10 cellular contexts compared by ENCODE assay signal in genomic region chr17:59427996-59428395, GRCh38.
DNase-seq lines count a peak whose midpoint lies in the region; ATAC-seq and TF ChIP-seq lines count a peak whose summit lies in the region.
"Had no signal": no experiment of that assay in that cellular context is flagged by ENCODE, and none has a peak within 500 bp of the region (broad histone marks: within the 10 kb centered on the region; RNA-seq: fewer than 3 reads in every experiment).

No MANE protein-coding gene starts in this region.

- no peak overlapping the region for H3K4me3 Mint-ChIP-seq in activated naive CD8-positive, alpha-beta T cell treated with anti-CD3 and anti-CD28 coated beads for 36 hours

- ATAC-seq in sciatic nerve (peak; percentile 7), GM19328 (IDR thresholded peaks at IDR 0.05; ENCODE audit: unreplicated experiment) (no peak)

- no peak overlapping the region for H3K4me3 ChIP-seq in BLaER1 treated with 17β-estradiol and CSF1 and Interleukin-3, amounts not matched to agents 10 nM and 100 nM
- H3K4me3 ChIP-seq in cardiac fibroblast (replicated peaks in 1 of 2; ENCODE audit: low read depth in 2 of 2, low read length in 2 of 2) = no peak overlapping the region

- no peak overlapping the region for H3K27ac Mint-ChIP-seq in activated naive CD8-positive, alpha-beta T cell treated with anti-CD3 and anti-CD28 coated beads for 36 hours

- peak overlapping the region in 8 of 11 experiments; percentile 1 to 88 (median 45); a peak in 14 of 22 replicates for H3K4me2 ChIP-seq in BLaER1 treated with 17β-estradiol and CSF1 and Interleukin-3, amounts not matched to agents 10 nM and 100 nM

- no peak for TF ChIP-seq CTCF in cardiac fibroblast (IDR thresholded peaks at IDR 0.05; ENCODE audit: low read depth, low read length)

- H3K36me3 Mint-ChIP-seq in activated naive CD8-positive, alpha-beta T cell treated with anti-CD3 and anti-CD28 coated beads for 36 hours = peaks cover 3% of the 10 kb centered on the region

- peaks cover 21% of the 10 kb centered on the region for H3K4me1 Mint-ChIP-seq in activated naive CD8-positive, alpha-beta T cell treated with anti-CD3 and anti-CD28 coated beads for 36 hours

- H3K27me3 ChIP-seq in BLaER1 treated with 17β-estradiol and CSF1 and Interleukin-3, amounts not matched to agents 10 nM and 100 nM = no peaks in the 10 kb centered on the region

- DNase-seq in cardiac fibroblast (ENCODE audit: low read depth in 2 of 2) (peak; percentile 64 to 77), kidney tubule cell (ENCODE audit: low spot score) (peak; percentile 70), sciatic nerve (ENCODE audit: low spot score) (no peak), globus pallidus (ENCODE audit: low spot score) (no peak)
- no peak for DNase-seq in activated naive CD8-positive, alpha-beta T cell treated with anti-CD3 and anti-CD28 coated beads for 36 hours
- DNase-seq in activated CD4-positive, alpha-beta T cell treated with anti-CD3 and anti-CD28 coated beads, Interleukin-2, amount 50 U/mL, for 1 hour = no peak
- DNase-seq: AML-193, SW 1271 had no signal

- no peaks in the 10 kb centered on the region for H3K36me3 ChIP-seq in BLaER1 treated with 17β-estradiol and CSF1 and Interleukin-3, amounts not matched to agents 10 nM and 100 nM

- peak overlapping the region in 4 of 11 experiments; percentile 2 to 47 (median 32); a peak in 1 of 22 replicates for H3K27ac ChIP-seq in BLaER1 treated with 17β-estradiol and CSF1 and Interleukin-3, amounts not matched to agents 10 nM and 100 nM

- no peak overlapping the region for H3K9ac ChIP-seq in BLaER1 treated with 17β-estradiol and CSF1 and Interleukin-3, amounts not matched to agents 10 nM and 100 nM

- peaks cover 26 to 80% (median 51%) of the 10 kb centered on the region in 10 experiments for H3K4me1 ChIP-seq in BLaER1 treated with 17β-estradiol and CSF1 and Interleukin-3, amounts not matched to agents 10 nM and 100 nM

- intact Hi-C loops in sciatic nerve (cut with DNase I) = no loop called here

- no peaks in the 10 kb centered on the region for H4K20me1 ChIP-seq in BLaER1 treated with 17β-estradiol and CSF1 and Interleukin-3, amounts not matched to agents 10 nM and 100 nM

- H3K27me3 Mint-ChIP-seq in activated naive CD8-positive, alpha-beta T cell treated with anti-CD3 and anti-CD28 coated beads for 36 hours = no peaks in the 10 kb centered on the region

- peaks cover 6 to 14% (median 9%) of the 10 kb centered on the region in 11 experiments; a peak in 16 of 22 replicates for H3K9me3 ChIP-seq in BLaER1 treated with 17β-estradiol and CSF1 and Interleukin-3, amounts not matched to agents 10 nM and 100 nM (replicated peaks in 1 of 11)

- H3K9me3 Mint-ChIP-seq in activated naive CD8-positive, alpha-beta T cell treated with anti-CD3 and anti-CD28 coated beads for 36 hours = peaks cover 6% of the 10 kb centered on the region

Comparison
In these comparisons a context has a peak if more than half of its experiments do, and no peak if none do; other contexts are left out.
1. DNase-seq: peak in cardiac fibroblast (2 of 2) and kidney tubule cell (single experiment); none in sciatic nerve (single experiment), activated naive CD8-positive, alpha-beta T cell treated with anti-CD3 and anti-CD28 coated beads for 36 hours (single experiment), globus pallidus (single experiment) and activated CD4-positive, alpha-beta T cell treated with anti-CD3 and anti-CD28 coated beads, Interleukin-2, amount 50 U/mL, for 1 hour (single experiment).